Comparison of ENCODE assay signal across 8 cellular contexts in the genomic region with DNA sequence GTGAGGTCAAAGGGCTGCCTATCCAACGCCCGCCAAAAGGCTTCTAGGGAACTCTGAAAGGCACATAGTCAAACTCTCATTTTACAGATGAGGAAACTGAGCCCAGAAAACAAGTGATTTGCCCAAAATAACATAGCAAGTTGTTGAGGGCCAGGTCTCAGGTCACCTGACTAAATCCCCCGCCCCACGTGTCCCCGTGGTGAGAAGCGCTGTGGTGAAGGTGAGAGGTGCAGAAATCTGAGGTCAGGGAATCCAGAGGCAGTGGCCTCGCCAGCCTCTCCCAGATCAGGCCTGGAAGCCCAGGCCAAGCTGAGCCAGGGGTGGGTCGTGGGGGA. TPM values are rescaled to one million over a fixed set of nuclear protein-coding genes. Genes with fewer than 3 reads are reported as not detected.
A peak's percentile ranks its signal among the peaks of the same experiment; 100 is the strongest.
DNase-seq lines count a peak whose midpoint lies in the region; ATAC-seq and TF ChIP-seq lines count a peak whose summit lies in the region.

No MANE protein-coding gene starts in this region.

- H3K9me3 Mint-ChIP-seq in activated T-helper 1 cell treated with anti-CD3 and anti-CD28 coated beads, Interleukin-12 subunit alpha, Interleukin-12 subunit beta, Interleukin-2, Interleukin-4 antibody, amounts not matched to agents 30 ng/mL and 10 ng/mL and 1 ng/mL, durations not matched to agents 14 hours and 24 hours and 36 hours = no peaks in the 10 kb centered on the region

- H3K27ac ChIP-seq in gastroesophageal sphincter = peak overlapping the region; percentile 92 to 100 (median 98)
- H3K27ac ChIP-seq in skeletal muscle tissue (ENCODE audit: low read depth, low read length) = peak overlapping the region; percentile 100

- intact Hi-C loops in activated T-helper 1 cell treated with anti-CD3 and anti-CD28 coated beads, Interleukin-12 subunit alpha, Interleukin-12 subunit beta, Interleukin-2, Interleukin-4 antibody, amounts not matched to agents 30 ng/mL and 10 ng/mL and 1 ng/mL, durations not matched to agents 14 hours and 24 hours and 36 hours (cut with micrococcal nuclease) = loop anchor here (10.0 kb wide), 2 partner anchors 388 to 552 kb away; partner anchors contain the start of genes ETV3 and SLC25A44

- H3K4me3 Mint-ChIP-seq in activated T-helper 1 cell treated with anti-CD3 and anti-CD28 coated beads, Interleukin-12 subunit alpha, Interleukin-12 subunit beta, Interleukin-2, Interleukin-4 antibody, amounts not matched to agents 30 ng/mL and 10 ng/mL and 1 ng/mL, durations not matched to agents 14 hours and 24 hours and 36 hours = peak overlapping the region; percentile 100

- TF ChIP-seq CTCF in HFF-Myc (IDR thresholded peaks at IDR 0.05; ENCODE audit: low read depth, low read length, missing control alignments) (no peak), gastroesophageal sphincter (IDR thresholded peaks at IDR 0.05) (no peak)

- peak overlapping the region; percentile 94 for H3K27ac Mint-ChIP-seq in activated T-helper 1 cell treated with anti-CD3 and anti-CD28 coated beads, Interleukin-12 subunit alpha, Interleukin-12 subunit beta, Interleukin-2, Interleukin-4 antibody, amounts not matched to agents 30 ng/mL and 10 ng/mL and 1 ng/mL, durations not matched to agents 14 hours and 24 hours and 36 hours

- peaks cover 0 to 37% of the 10 kb centered on the region in 2 donors for H3K36me3 ChIP-seq in gastroesophageal sphincter
- peaks cover 19 to 31% (median 22%) of the 10 kb centered on the region in 3 donors for H3K36me3 ChIP-seq in skeletal muscle tissue (ENCODE audit: control insufficient read depth in 3 of 3, insufficient read depth in 3 of 3, low read length in 3 of 3)

- DNase-seq in HFF-Myc (ENCODE audit: extremely low read depth, low read depth) = no peak
- no peak for DNase-seq in activated T-helper 1 cell treated with anti-CD3 and anti-CD28 coated beads, Interleukin-12 subunit alpha, Interleukin-12 subunit beta, Interleukin-2, Interleukin-4 antibody, amounts not matched to agents 30 ng/mL and 10 ng/mL and 1 ng/mL, durations not matched to agents 14 hours and 24 hours and 36 hours (ENCODE audit: low spot score)
- DNase-seq in OCI-M1 (lab: John Stamatoyannopoulos, UW) = no peak
- no peak for DNase-seq in COLO829 (ENCODE audit: low spot score)

- H3K9me3 ChIP-seq in gastroesophageal sphincter = no peaks in the 10 kb centered on the region
- no peaks in the 10 kb centered on the region for H3K9me3 ChIP-seq in skeletal muscle tissue (ENCODE audit: control insufficient read depth in 3 of 3, low read length in 3 of 3)

- H3K27me3 Mint-ChIP-seq in activated T-helper 1 cell treated with anti-CD3 and anti-CD28 coated beads, Interleukin-12 subunit alpha, Interleukin-12 subunit beta, Interleukin-2, Interleukin-4 antibody, amounts not matched to agents 30 ng/mL and 10 ng/mL and 1 ng/mL, durations not matched to agents 14 hours and 24 hours and 36 hours (ENCODE audit: insufficient read depth) = no peaks in the 10 kb centered on the region

- H3K4me1 Mint-ChIP-seq in activated T-helper 1 cell treated with anti-CD3 and anti-CD28 coated beads, Interleukin-12 subunit alpha, Interleukin-12 subunit beta, Interleukin-2, Interleukin-4 antibody, amounts not matched to agents 30 ng/mL and 10 ng/mL and 1 ng/mL, durations not matched to agents 14 hours and 24 hours and 36 hours (ENCODE audit: low read depth) = peaks cover 82% of the 10 kb centered on the region

- H3K4me3 ChIP-seq in HFF-Myc (replicated peaks; ENCODE audit: low read depth, low read length) (peak overlapping the region; percentile 94), gastroesophageal sphincter (peak overlapping the region; percentile 48 to 98), skeletal muscle tissue (ENCODE audit: low read length in 3 of 3) (peak overlapping the region; percentile 64 to 93 (median 89))

- WGBS in gastroesophageal sphincter (ENCODE audit: low coverage in 1 of 2), 2 donors = 80% methylated on average over 2 of the region's 8 CpGs; no CpG with 5 or more reads in 1 of the 2 donors

- TF ChIP-seq EP300 in gastroesophageal sphincter (IDR thresholded peaks at IDR 0.05) = no peak

- H3K27me3 ChIP-seq in gastroesophageal sphincter (no peaks in the 10 kb centered on the region), skeletal muscle tissue (ENCODE audit: control insufficient read depth in 3 of 3, insufficient read depth in 3 of 3, low read length in 3 of 3) (no peaks in the 10 kb centered on the region)

- peaks cover 57% of the 10 kb centered on the region for H3K36me3 Mint-ChIP-seq in activated T-helper 1 cell treated with anti-CD3 and anti-CD28 coated beads, Interleukin-12 subunit alpha, Interleukin-12 subunit beta, Interleukin-2, Interleukin-4 antibody, amounts not matched to agents 30 ng/mL and 10 ng/mL and 1 ng/mL, durations not matched to agents 14 hours and 24 hours and 36 hours (ENCODE audit: low read depth)

- ATAC-seq in gastroesophageal sphincter (no peak), GM21360 (IDR thresholded peaks at IDR 0.05; ENCODE audit: unreplicated experiment) (no peak), HG03097 (IDR thresholded peaks at IDR 0.05; ENCODE audit: low FRiP score, unreplicated experiment) (no peak)

- TF ChIP-seq POLR2A in gastroesophageal sphincter (IDR thresholded peaks at IDR 0.05) = no peak

- H3K4me1 ChIP-seq in gastroesophageal sphincter (peaks cover 3 to 67% (median 32%) of the 10 kb centered on the region in 3 donors), skeletal muscle tissue (ENCODE audit: control insufficient read depth in 3 of 3, insufficient read depth in 3 of 3, low read length in 3 of 3) (peaks cover 55 to 65% (median 59%) of the 10 kb centered on the region in 3 donors)

- H3K9ac ChIP-seq in skeletal muscle tissue (ENCODE audit: low read depth in 1 of 3, low read length in 3 of 3) = peak overlapping the region in 2 of 3 donors; percentile 63 to 96

RNA-seq across cellular contexts. Expression of gene HDGF, which starts 5.1 kb away (rescaled TPM):
- total RNA-seq in activated T-helper 1 cell treated with anti-CD3 and anti-CD28 coated beads, Interleukin-12 subunit alpha, Interleukin-12 subunit beta, Interleukin-2, Interleukin-4 antibody, amounts not matched to agents 30 ng/mL and 10 ng/mL and 1 ng/mL, durations not matched to agents 14 hours and 24 hours and 36 hours = 371 and 374 TPM in 2 replicates
- 100 to 1,000 TPM; 138 to 237 (median 186) TPM for total RNA-seq in gastroesophageal sphincter
- total RNA-seq in skeletal muscle tissue = 61.6 TPM

RNA-seq across cellular contexts. Expression of gene MRPL24, which starts 5.5 kb away (rescaled TPM):
- total RNA-seq in activated T-helper 1 cell treated with anti-CD3 and anti-CD28 coated beads, Interleukin-12 subunit alpha, Interleukin-12 subunit beta, Interleukin-2, Interleukin-4 antibody, amounts not matched to agents 30 ng/mL and 10 ng/mL and 1 ng/mL, durations not matched to agents 14 hours and 24 hours and 36 hours = 132 and 135 TPM in 2 replicates
- total RNA-seq in gastroesophageal sphincter (10 to 100 TPM; 50.6 to 84.2 (median 69.9) TPM), skeletal muscle tissue (36.5 TPM)

RNA-seq across cellular contexts. Expression of gene ISG20L2, which starts 17.8 kb away (rescaled TPM):
- 73.7 and 81.5 TPM in 2 replicates for total RNA-seq in activated T-helper 1 cell treated with anti-CD3 and anti-CD28 coated beads, Interleukin-12 subunit alpha, Interleukin-12 subunit beta, Interleukin-2, Interleukin-4 antibody, amounts not matched to agents 30 ng/mL and 10 ng/mL and 1 ng/mL, durations not matched to agents 14 hours and 24 hours and 36 hours
- total RNA-seq in gastroesophageal sphincter (10 to 100 TPM; 14.5 to 18.4 (median 17.0) TPM), skeletal muscle tissue (5.2 TPM)

RNA-seq across cellular contexts. Expression of gene METTL25B, which starts 18.1 kb away (rescaled TPM):
- total RNA-seq in activated T-helper 1 cell treated with anti-CD3 and anti-CD28 coated beads, Interleukin-12 subunit alpha, Interleukin-12 subunit beta, Interleukin-2, Interleukin-4 antibody, amounts not matched to agents 30 ng/mL and 10 ng/mL and 1 ng/mL, durations not matched to agents 14 hours and 24 hours and 36 hours = 31.6 and 38.9 TPM in 2 replicates
- total RNA-seq in gastroesophageal sphincter (10 to 100 TPM in 3 of 4 donors, 1 to 10 TPM in 1; 8.4 to 29.0 (median 17.4) TPM), skeletal muscle tissue (4.2 TPM)

RNA-seq across cellular contexts. Expression of gene PRCC, which starts 21.0 kb away (rescaled TPM):
- total RNA-seq in activated T-helper 1 cell treated with anti-CD3 and anti-CD28 coated beads, Interleukin-12 subunit alpha, Interleukin-12 subunit beta, Interleukin-2, Interleukin-4 antibody, amounts not matched to agents 30 ng/mL and 10 ng/mL and 1 ng/mL, durations not matched to agents 14 hours and 24 hours and 36 hours = 117 TPM in 2 replicates
- total RNA-seq in gastroesophageal sphincter (10 to 100 TPM; 33.4 to 41.0 (median 33.9) TPM), skeletal muscle tissue (9.9 TPM)
